ENCODE assay signal across 2 cellular contexts in the genomic region with DNA sequence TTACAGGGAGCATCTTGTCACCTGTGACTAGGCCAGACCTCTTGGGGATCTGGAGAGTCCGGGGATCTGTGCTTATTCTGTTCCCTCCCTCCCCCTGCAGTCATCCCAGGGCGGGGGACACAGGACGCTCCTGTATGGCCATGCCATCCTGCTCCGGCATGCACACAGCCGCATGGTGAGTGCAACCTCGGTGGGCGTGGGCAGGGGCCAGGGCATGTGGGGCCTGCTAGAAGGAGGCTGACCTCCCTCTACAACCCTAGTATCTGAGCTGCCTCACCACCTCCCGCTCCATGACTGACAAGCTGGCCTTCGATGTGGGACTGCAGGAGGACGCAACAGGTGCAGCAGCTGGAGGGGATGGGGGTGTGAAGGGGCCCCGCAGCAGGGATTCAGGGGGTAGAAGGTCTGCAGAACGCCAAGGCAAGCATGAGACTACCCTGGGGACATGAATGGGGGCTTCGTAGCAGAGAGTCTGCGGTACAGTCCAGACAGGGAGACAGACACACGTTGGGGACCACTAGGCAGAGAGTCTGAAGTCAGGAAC.
TF ChIP-seq lines count a peak whose summit lies in the region.

No MANE protein-coding gene starts in this region.

TF ChIP-seq in A549, 52 proteins besides CTCF, POLR2A, EP300 and RAD21:
- TF ChIP-seq, protein P1, sequence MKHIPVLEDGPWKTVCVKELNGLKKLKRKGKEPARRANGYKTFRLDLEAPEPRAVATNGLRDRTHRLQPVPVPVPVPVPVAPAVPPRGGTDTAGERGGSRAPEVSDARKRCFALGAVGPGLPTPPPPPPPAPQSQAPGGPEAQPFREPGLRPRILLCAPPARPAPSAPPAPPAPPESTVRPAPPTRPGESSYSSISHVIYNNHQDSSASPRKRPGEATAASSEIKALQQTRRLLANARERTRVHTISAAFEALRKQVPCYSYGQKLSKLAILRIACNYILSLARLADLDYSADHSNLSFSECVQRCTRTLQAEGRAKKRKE (CRISPR knock-in tag; IDR thresholded peaks at IDR 0.05; ENCODE audit: low read depth) = no peak
- TF ChIP-seq POLR2AphosphoS2 (conservative IDR thresholded peaks at IDR 0.05; ENCODE audit: low read length) (no peak), NFE2L2 (conservative IDR thresholded peaks at IDR 0.05; ENCODE audit: low read length) (no peak), RCOR1 (IDR thresholded peaks at IDR 0.05; ENCODE audit: low read depth, low read length) (no peak), MAFK (IDR thresholded peaks at IDR 0.05; ENCODE audit: partially characterized antibody) (no peak), EHF (CRISPR knock-in tag; IDR thresholded peaks at IDR 0.05) (no peak), RARB (CRISPR knock-in tag; IDR thresholded peaks at IDR 0.05) (no peak), SMC3 (IDR thresholded peaks at IDR 0.05) (no peak), CEBPB (IDR thresholded peaks at IDR 0.05) (no peak), NR3C1 (IDR thresholded peaks at IDR 0.05) (no peak), CBX8 (IDR thresholded peaks at IDR 0.05) (no peak), KDM1A (IDR thresholded peaks at IDR 0.05; ENCODE audit: low read depth) (no peak), KDM5A (IDR thresholded peaks at IDR 0.05) (no peak), EHMT2 (IDR thresholded peaks at IDR 0.05; ENCODE audit: low read depth) (no peak), PHF8 (IDR thresholded peaks at IDR 0.05; ENCODE audit: borderline replicate concordance, low read depth) (no peak), ZC3H11A (IDR thresholded peaks at IDR 0.05) (no peak)
- TF ChIP-seq, protein P2, sequence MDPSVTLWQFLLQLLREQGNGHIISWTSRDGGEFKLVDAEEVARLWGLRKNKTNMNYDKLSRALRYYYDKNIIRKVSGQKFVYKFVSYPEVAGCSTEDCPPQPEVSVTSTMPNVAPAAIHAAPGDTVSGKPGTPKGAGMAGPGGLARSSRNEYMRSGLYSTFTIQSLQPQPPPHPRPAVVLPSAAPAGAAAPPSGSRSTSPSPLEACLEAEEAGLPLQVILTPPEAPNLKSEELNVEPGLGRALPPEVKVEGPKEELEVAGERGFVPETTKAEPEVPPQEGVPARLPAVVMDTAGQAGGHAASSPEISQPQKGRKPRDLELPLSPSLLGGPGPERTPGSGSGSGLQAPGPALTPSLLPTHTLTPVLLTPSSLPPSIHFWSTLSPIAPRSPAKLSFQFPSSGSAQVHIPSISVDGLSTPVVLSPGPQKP (IDR thresholded peaks at IDR 0.05; ENCODE audit: low read depth, low read length) = no peak
- TF ChIP-seq, protein P3, sequence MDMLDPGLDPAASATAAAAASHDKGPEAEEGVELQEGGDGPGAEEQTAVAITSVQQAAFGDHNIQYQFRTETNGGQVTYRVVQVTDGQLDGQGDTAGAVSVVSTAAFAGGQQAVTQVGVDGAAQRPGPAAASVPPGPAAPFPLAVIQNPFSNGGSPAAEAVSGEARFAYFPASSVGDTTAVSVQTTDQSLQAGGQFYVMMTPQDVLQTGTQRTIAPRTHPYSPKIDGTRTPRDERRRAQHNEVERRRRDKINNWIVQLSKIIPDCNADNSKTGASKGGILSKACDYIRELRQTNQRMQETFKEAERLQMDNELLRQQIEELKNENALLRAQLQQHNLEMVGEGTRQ (IDR thresholded peaks at IDR 0.05) = no peak
- TF ChIP-seq, protein P4, sequence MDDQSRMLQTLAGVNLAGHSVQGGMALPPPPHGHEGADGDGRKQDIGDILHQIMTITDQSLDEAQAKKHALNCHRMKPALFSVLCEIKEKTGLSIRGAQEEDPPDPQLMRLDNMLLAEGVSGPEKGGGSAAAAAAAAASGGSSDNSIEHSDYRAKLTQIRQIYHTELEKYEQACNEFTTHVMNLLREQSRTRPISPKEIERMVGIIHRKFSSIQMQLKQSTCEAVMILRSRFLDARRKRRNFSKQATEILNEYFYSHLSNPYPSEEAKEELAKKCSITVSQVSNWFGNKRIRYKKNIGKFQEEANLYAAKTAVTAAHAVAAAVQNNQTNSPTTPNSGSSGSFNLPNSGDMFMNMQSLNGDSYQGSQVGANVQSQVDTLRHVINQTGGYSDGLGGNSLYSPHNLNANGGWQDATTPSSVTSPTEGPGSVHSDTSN (IDR thresholded peaks at IDR 0.05) = no peak
TF ChIP-seq in A549: peak in this region for 0.

TF ChIP-seq in H1, 55 proteins besides CTCF, POLR2A, EP300 and RAD21:
- TF ChIP-seq PHF8 (conservative IDR thresholded peaks at IDR 0.05; ENCODE audit: low read depth, low read length) = no peak
- no peak for TF ChIP-seq KDM1A (IDR thresholded peaks at IDR 0.05; ENCODE audit: borderline replicate concordance, low read length)
- no peak for TF ChIP-seq SIX5 (IDR thresholded peaks at IDR 0.05; ENCODE audit: low read depth, low read length)
- TF ChIP-seq RBBP5 (IDR thresholded peaks at IDR 0.05; ENCODE audit: borderline replicate concordance, low read depth, low read length) = no peak
- no peak for TF ChIP-seq CTBP2 (IDR thresholded peaks at IDR 0.05; ENCODE audit: borderline replicate concordance, insufficient read depth, insufficient read length, low read length)
